In genomic region chr1:116666090-116666489, GRCh38 we compare ENCODE assay signal across 8 cellular contexts. TPM values are rescaled to one million over a fixed set of nuclear protein-coding genes. Genes with fewer than 3 reads are reported as not detected.
DNase-seq lines count a peak whose midpoint lies in the region; ATAC-seq and TF ChIP-seq lines count a peak whose summit lies in the region.

No MANE protein-coding gene starts in this region.

- no peaks in the 10 kb centered on the region for H3K9me3 ChIP-seq in smooth muscle cell (replicated peaks; ENCODE audit: low read depth)

- H3K36me3 Mint-ChIP-seq in activated CD4-positive, alpha-beta T cell treated with anti-CD3 and anti-CD28 coated beads, Interleukin-2, amount 10 ng/mL, durations not matched to agents 24 days and 14 days (ENCODE audit: low read depth): no peaks in the 10 kb centered on the region
- no peaks in the 10 kb centered on the region for H3K36me3 Mint-ChIP-seq in activated B cell treated with CpG ODN at 0.5 μM for 24 hours (ENCODE audit: low read depth)

- no peaks in the 10 kb centered on the region for H3K9me3 Mint-ChIP-seq in activated CD4-positive, alpha-beta T cell treated with anti-CD3 and anti-CD28 coated beads, Interleukin-2, amount 10 ng/mL, durations not matched to agents 24 days and 14 days
- no peaks in the 10 kb centered on the region for H3K9me3 Mint-ChIP-seq in activated B cell treated with CpG ODN at 0.5 μM for 24 hours

- ATAC-seq in activated B cell treated with CpG ODN at 0.5 μM for 24 hours (ENCODE audit: low read depth) (no peak), GM21515 (IDR thresholded peaks at IDR 0.05; ENCODE audit: unreplicated experiment) (no peak)

- H3K4me1 Mint-ChIP-seq in activated CD4-positive, alpha-beta T cell treated with anti-CD3 and anti-CD28 coated beads, Interleukin-2, amount 10 ng/mL, durations not matched to agents 24 days and 14 days: peaks cover 7% of the 10 kb centered on the region
- H3K4me1 Mint-ChIP-seq in activated B cell treated with CpG ODN at 0.5 μM for 24 hours: peaks cover 15% of the 10 kb centered on the region

- H3K36me3 ChIP-seq in smooth muscle cell (ENCODE audit: low read depth): no peaks in the 10 kb centered on the region

- peak overlapping the region; percentile 82 for H3K4me3 Mint-ChIP-seq in activated CD4-positive, alpha-beta T cell treated with anti-CD3 and anti-CD28 coated beads, Interleukin-2, amount 10 ng/mL, durations not matched to agents 24 days and 14 days
- peak overlapping the region; percentile 83 for H3K4me3 Mint-ChIP-seq in activated B cell treated with CpG ODN at 0.5 μM for 24 hours

- H3K79me2 ChIP-seq in smooth muscle cell (ENCODE audit: low read depth): peaks cover 30% of the 10 kb centered on the region

- H3K27ac ChIP-seq in smooth muscle cell (ENCODE audit: low read depth): no peak overlapping the region

- no peak for TF ChIP-seq CTCF in activated B cell treated with CpG ODN at 0.5 μM for 24 hours (IDR thresholded peaks at IDR 0.05)
- no peak for TF ChIP-seq CTCF in smooth muscle cell (IDR thresholded peaks at IDR 0.05; ENCODE audit: borderline replicate concordance, insufficient read depth, poor library complexity, severe bottlenecking)

- H3F3A ChIP-seq in smooth muscle cell (ENCODE audit: low read depth): peaks cover 6% of the 10 kb centered on the region

- no peaks in the 10 kb centered on the region for H4K20me1 ChIP-seq in smooth muscle cell (ENCODE audit: low read depth)

- peak overlapping the region; percentile 97 for H3K4me3 ChIP-seq in smooth muscle cell

- H3K9ac ChIP-seq in smooth muscle cell (ENCODE audit: low read depth): no peak overlapping the region

- peak overlapping the region; percentile 100 for H3K4me2 ChIP-seq in smooth muscle cell

- H3K27ac Mint-ChIP-seq in activated CD4-positive, alpha-beta T cell treated with anti-CD3 and anti-CD28 coated beads, Interleukin-2, amount 10 ng/mL, durations not matched to agents 24 days and 14 days: no peak overlapping the region
- no peak overlapping the region for H3K27ac Mint-ChIP-seq in activated B cell treated with CpG ODN at 0.5 μM for 24 hours

- no peaks in the 10 kb centered on the region for H3K27me3 ChIP-seq in smooth muscle cell (ENCODE audit: low read depth)

- H3K27me3 Mint-ChIP-seq in activated CD4-positive, alpha-beta T cell treated with anti-CD3 and anti-CD28 coated beads, Interleukin-2, amount 10 ng/mL, durations not matched to agents 24 days and 14 days: peaks cover 59% of the 10 kb centered on the region
- peaks cover 39% of the 10 kb centered on the region for H3K27me3 Mint-ChIP-seq in activated B cell treated with CpG ODN at 0.5 μM for 24 hours

- 48% methylated on average over 11 of the region's 11 CpGs for WGBS in smooth muscle cell (ENCODE audit: low lambda C conversion rate)

- peaks cover 9% of the 10 kb centered on the region for H3K4me1 ChIP-seq in smooth muscle cell (ENCODE audit: low read depth)

- intact Hi-C loops in activated CD4-positive, alpha-beta T cell treated with anti-CD3 and anti-CD28 coated beads, Interleukin-2, amount 10 ng/mL, durations not matched to agents 24 days and 14 days (cut with micrococcal nuclease): loop anchor here (5.0 kb wide), 1 partner anchor 396 kb away; the partner anchor contains the start of gene TTF2
- intact Hi-C loops in activated B cell treated with CpG ODN at 0.5 μM for 24 hours (cut with micrococcal nuclease): loop anchor here (5.0 kb wide), 1 partner anchor 391 kb away; no protein-coding TSS in a partner anchor

- no peak for DNase-seq in activated CD4-positive, alpha-beta T cell treated with anti-CD3 and anti-CD28 coated beads, Interleukin-2, amount 10 ng/mL, durations not matched to agents 24 days and 14 days
- no peak for DNase-seq in activated CD4-positive, alpha-beta T cell treated with anti-CD3 and anti-CD28 coated beads for 48 hours
- DNase-seq in activated B cell treated with CpG ODN at 0.5 μM for 24 hours: no peak
- peak; percentile 58 for DNase-seq in islet precursor cell
- DNase-seq in smooth muscle cell (lab: John Stamatoyannopoulos, UW; ENCODE audit: unreplicated experiment): no peak
- DNase-seq in hippocampal formation (lab: John Stamatoyannopoulos, UW): no peak
- no peak for DNase-seq in DMS53 treated with DMSO at 0.1 percent for 48 hours (lab: John Stamatoyannopoulos, UW; ENCODE audit: unreplicated experiment)

- H2AFZ ChIP-seq in smooth muscle cell (ENCODE audit: low read depth): peak overlapping the region; percentile 95

- POLR2A ChIA-PET in activated B cell treated with CpG ODN at 0.5 μM for 24 hours (lab: Charles Lee): no interaction called here

- CTCF ChIA-PET in activated B cell treated with CpG ODN at 0.5 μM for 24 hours (lab: Charles Lee): no interaction called here

RNA-seq across cellular contexts. Expression of gene IGSF3, which starts 1.4 kb away (rescaled TPM):
- total RNA-seq in activated CD4-positive, alpha-beta T cell treated with anti-CD3 and anti-CD28 coated beads, Interleukin-2, amount 10 ng/mL, durations not matched to agents 24 days and 14 days: 2.1 and 2.2 TPM in 2 replicates
- 6.8 and 7.2 TPM in 2 replicates for total RNA-seq in activated B cell treated with CpG ODN at 0.5 μM for 24 hours
- total RNA-seq in smooth muscle cell: 28.4 and 31.5 TPM in 2 replicates
- polyA plus RNA-seq in smooth muscle cell: 11.9 and 16.3 TPM in 2 replicates
